17 cellular contexts compared by ENCODE assay signal in genomic region chr16:55386534-55387296, GRCh38.
"Had no signal": no experiment of that assay in that cellular context is flagged by ENCODE, and none has a peak within 500 bp of the region (broad histone marks: within the 10 kb centered on the region; RNA-seq: fewer than 3 reads in every experiment).

No MANE protein-coding gene starts in this region.

- H3K36me3 Mint-ChIP-seq: activated naive CD4-positive, alpha-beta T cell treated with anti-CD3 and anti-CD28 coated beads, Interleukin-2, amount 50 U/mL, for 72 hours had no signal

- H3K36me3 ChIP-seq: gastroesophageal sphincter, right lobe of liver had no signal

- H3K27me3 Mint-ChIP-seq: stimulated activated naive CD8-positive, alpha-beta T cell treated with anti-CD3 and anti-CD28 coated beads, Interleukin-15, amount 100 ng/mL, for 72 hours had no signal

- ATAC-seq: activated CD8-positive, alpha-beta T cell treated with anti-CD3 and anti-CD28 coated beads, Interleukin-2, amount 10 ng/mL, durations not matched to agents 7 days and 5 days; activated naive CD4-positive, alpha-beta T cell treated with anti-CD3 and anti-CD28 coated beads, Interleukin-2, amount 50 U/mL, for 72 hours; activated T-cell treated with anti-CD3 and anti-CD28 coated beads, Interleukin-2, amount 50 U/mL, for 72 hours; body of pancreas; gastroesophageal sphincter; psoas muscle; right lobe of liver; stimulated activated naive CD8-positive, alpha-beta T cell treated with anti-CD3 and anti-CD28 coated beads, Interleukin-15, amount 100 ng/mL, for 72 hours had no signal

- H3K9me3 ChIP-seq: body of pancreas, gastroesophageal sphincter, psoas muscle, right lobe of liver had no signal

- H3K4me1 ChIP-seq: body of pancreas, gastroesophageal sphincter, psoas muscle, right lobe of liver had no signal

- H3K9me3 Mint-ChIP-seq: activated B cell treated with CpG ODN at 0.5 μM for 24 hours; activated naive CD4-positive, alpha-beta T cell treated with anti-CD3 and anti-CD28 coated beads, Interleukin-2, amount 50 U/mL, for 72 hours; activated T-cell treated with anti-CD3 and anti-CD28 coated beads, Interleukin-2, amount 50 U/mL, for 72 hours; dendritic cell treated with granulocyte-macrophage colony-stimulating factor and Interleukin-4, amounts not matched to agents 40 ng/mL and 50 ng/mL, for 4 days; stimulated activated naive CD8-positive, alpha-beta T cell treated with anti-CD3 and anti-CD28 coated beads, Interleukin-15, amount 100 ng/mL, for 72 hours had no signal

- H3K27ac ChIP-seq: body of pancreas, gastroesophageal sphincter, psoas muscle, right lobe of liver had no signal

- H3K4me1 Mint-ChIP-seq: activated B cell treated with CpG ODN at 0.5 μM for 24 hours; stimulated activated naive CD8-positive, alpha-beta T cell treated with anti-CD3 and anti-CD28 coated beads, Interleukin-15, amount 100 ng/mL, for 72 hours had no signal

- H3K27me3 ChIP-seq: body of pancreas, gastroesophageal sphincter, right lobe of liver had no signal

- H3K4me3 ChIP-seq: body of pancreas, gastroesophageal sphincter, psoas muscle, right lobe of liver had no signal

- H3K4me3 Mint-ChIP-seq: activated B cell treated with CpG ODN at 0.5 μM for 24 hours; activated CD8-positive, alpha-beta T cell treated with anti-CD3 and anti-CD28 coated beads, Interleukin-2, amount 10 ng/mL, durations not matched to agents 7 days and 5 days; activated T-cell treated with anti-CD3 and anti-CD28 coated beads, Interleukin-2, amount 50 U/mL, for 72 hours; dendritic cell treated with granulocyte-macrophage colony-stimulating factor and Interleukin-4, amounts not matched to agents 40 ng/mL and 50 ng/mL, for 4 days; stimulated activated naive CD8-positive, alpha-beta T cell treated with anti-CD3 and anti-CD28 coated beads, Interleukin-15, amount 100 ng/mL, for 72 hours had no signal

- H3K27ac Mint-ChIP-seq: activated B cell treated with CpG ODN at 0.5 μM for 24 hours; activated CD8-positive, alpha-beta T cell treated with anti-CD3 and anti-CD28 coated beads, Interleukin-2, amount 10 ng/mL, durations not matched to agents 7 days and 5 days; activated naive CD4-positive, alpha-beta T cell treated with anti-CD3 and anti-CD28 coated beads, Interleukin-2, amount 50 U/mL, for 72 hours; activated T-cell treated with anti-CD3 and anti-CD28 coated beads, Interleukin-2, amount 50 U/mL, for 72 hours; dendritic cell treated with granulocyte-macrophage colony-stimulating factor and Interleukin-4, amounts not matched to agents 40 ng/mL and 50 ng/mL, for 4 days; stimulated activated naive CD8-positive, alpha-beta T cell treated with anti-CD3 and anti-CD28 coated beads, Interleukin-15, amount 100 ng/mL, for 72 hours had no signal

- DNase-seq: activated B cell treated with CpG ODN at 0.5 μM for 24 hours; activated CD4-positive, alpha-beta T cell treated with anti-CD3 and anti-CD28 coated beads for 48 hours; activated CD8-positive, alpha-beta memory T cell treated with anti-CD3 and anti-CD28 coated beads, Interleukin-2, amount 50 U/mL, for 4 hours; activated CD8-positive, alpha-beta T cell treated with anti-CD3 and anti-CD28 coated beads, Interleukin-2, amount 10 ng/mL, durations not matched to agents 7 days and 5 days; activated gamma-delta T cell; activated T-cell treated with anti-CD3 and anti-CD28 coated beads, Interleukin-2, amount 50 U/mL, for 72 hours; body of pancreas; effector memory CD4-positive, alpha-beta T cell; hippocampal formation; midbrain; psoas muscle; right lobe of liver; stimulated activated naive CD8-positive, alpha-beta T cell treated with anti-CD3 and anti-CD28 coated beads, Interleukin-15, amount 100 ng/mL, for 72 hours; SW 1271 had no signal
